Comparison of ENCODE assay signal across 1 cellular context in the genomic region with DNA sequence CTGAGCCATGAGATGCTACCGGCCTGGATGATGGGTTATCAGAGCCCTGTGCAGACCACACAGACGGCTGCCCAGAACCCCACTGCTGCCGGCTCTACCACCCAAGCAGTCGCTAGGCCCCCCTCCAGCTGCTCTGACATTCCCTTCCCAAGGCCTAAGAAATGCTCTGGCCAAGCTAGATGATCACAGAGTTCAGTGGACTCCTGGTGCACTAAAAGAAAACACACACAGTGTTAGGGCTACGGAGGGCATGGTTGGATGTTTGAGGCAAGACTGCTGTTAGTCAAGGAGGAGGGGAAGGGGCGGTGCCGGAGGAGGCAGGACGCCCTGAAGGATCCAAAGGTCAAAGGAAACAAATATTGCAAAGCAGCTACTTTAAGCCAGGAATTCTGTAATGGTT.
TF ChIP-seq lines count a peak whose summit lies in the region.

No MANE protein-coding gene starts in this region.

TF ChIP-seq in HepG2, 621 proteins besides CTCF, POLR2A, EP300 and RAD21 (continued from another document):
- TF ChIP-seq AFF4 (CRISPR knock-in tag; IDR thresholded peaks at IDR 0.05) (no peak), SP5 (CRISPR knock-in tag; IDR thresholded peaks at IDR 0.05; ENCODE audit: borderline replicate concordance, low read depth) (peak; percentile 78), HNF4G (IDR thresholded peaks at IDR 0.05; ENCODE audit: borderline replicate concordance, low read depth, low read length) (peak; percentile 79; the same call in 1 of the 2 replicates), HNF4G (CRISPR knock-in tag; IDR thresholded peaks at IDR 0.05; ENCODE audit: borderline replicate concordance, low read depth) (no peak), ZBTB37 (CRISPR knock-in tag; IDR thresholded peaks at IDR 0.05) (no peak)
- TF ChIP-seq, protein P1, sequence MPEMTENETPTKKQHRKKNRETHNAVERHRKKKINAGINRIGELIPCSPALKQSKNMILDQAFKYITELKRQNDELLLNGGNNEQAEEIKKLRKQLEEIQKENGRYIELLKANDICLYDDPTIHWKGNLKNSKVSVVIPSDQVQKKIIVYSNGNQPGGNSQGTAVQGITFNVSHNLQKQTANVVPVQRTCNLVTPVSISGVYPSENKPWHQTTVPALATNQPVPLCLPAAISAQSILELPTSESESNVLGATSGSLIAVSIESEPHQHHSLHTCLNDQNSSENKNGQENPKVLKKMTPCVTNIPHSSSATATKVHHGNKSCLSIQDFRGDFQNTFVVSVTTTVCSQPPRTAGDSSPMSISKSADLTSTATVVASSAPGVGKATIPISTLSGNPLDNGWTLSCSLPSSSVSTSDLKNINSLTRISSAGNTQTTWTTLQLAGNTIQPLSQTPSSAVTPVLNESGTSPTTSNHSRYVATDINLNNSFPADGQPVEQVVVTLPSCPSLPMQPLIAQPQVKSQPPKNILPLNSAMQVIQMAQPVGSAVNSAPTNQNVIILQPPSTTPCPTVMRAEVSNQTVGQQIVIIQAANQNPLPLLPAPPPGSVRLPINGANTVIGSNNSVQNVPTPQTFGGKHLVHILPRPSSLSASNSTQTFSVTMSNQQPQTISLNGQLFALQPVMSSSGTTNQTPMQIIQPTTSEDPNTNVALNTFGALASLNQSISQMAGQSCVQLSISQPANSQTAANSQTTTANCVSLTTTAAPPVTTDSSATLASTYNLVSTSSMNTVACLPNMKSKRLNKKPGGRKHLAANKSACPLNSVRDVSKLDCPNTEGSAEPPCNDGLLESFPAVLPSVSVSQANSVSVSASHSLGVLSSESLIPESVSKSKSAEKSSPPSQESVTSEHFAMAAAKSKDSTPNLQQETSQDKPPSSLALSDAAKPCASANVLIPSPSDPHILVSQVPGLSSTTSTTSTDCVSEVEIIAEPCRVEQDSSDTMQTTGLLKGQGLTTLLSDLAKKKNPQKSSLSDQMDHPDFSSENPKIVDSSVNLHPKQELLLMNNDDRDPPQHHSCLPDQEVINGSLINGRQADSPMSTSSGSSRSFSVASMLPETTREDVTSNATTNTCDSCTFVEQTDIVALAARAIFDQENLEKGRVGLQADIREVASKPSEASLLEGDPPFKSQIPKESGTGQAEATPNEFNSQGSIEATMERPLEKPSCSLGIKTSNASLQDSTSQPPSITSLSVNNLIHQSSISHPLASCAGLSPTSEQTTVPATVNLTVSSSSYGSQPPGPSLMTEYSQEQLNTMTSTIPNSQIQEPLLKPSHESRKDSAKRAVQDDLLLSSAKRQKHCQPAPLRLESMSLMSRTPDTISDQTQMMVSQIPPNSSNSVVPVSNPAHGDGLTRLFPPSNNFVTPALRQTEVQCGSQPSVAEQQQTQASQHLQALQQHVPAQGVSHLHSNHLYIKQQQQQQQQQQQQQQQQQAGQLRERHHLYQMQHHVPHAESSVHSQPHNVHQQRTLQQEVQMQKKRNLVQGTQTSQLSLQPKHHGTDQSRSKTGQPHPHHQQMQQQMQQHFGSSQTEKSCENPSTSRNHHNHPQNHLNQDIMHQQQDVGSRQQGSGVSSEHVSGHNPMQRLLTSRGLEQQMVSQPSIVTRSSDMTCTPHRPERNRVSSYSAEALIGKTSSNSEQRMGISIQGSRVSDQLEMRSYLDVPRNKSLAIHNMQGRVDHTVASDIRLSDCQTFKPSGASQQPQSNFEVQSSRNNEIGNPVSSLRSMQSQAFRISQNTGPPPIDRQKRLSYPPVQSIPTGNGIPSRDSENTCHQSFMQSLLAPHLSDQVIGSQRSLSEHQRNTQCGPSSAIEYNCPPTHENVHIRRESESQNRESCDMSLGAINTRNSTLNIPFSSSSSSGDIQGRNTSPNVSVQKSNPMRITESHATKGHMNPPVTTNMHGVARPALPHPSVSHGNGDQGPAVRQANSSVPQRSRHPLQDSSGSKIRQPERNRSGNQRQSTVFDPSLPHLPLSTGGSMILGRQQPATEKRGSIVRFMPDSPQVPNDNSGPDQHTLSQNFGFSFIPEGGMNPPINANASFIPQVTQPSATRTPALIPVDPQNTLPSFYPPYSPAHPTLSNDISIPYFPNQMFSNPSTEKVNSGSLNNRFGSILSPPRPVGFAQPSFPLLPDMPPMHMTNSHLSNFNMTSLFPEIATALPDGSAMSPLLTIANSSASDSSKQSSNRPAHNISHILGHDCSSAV (CRISPR knock-in tag; IDR thresholded peaks at IDR 0.05; ENCODE audit: borderline replicate concordance): no peak
